In genomic region chr17:63768433-63768832, GRCh38 we compare ENCODE assay signal across 1 cellular context.
A peak's percentile ranks its signal among the peaks of the same experiment; 100 is the strongest.
TF ChIP-seq lines count a peak whose summit lies in the region.

No MANE protein-coding gene starts in this region.

TF ChIP-seq in GM12878, 131 proteins besides CTCF, POLR2A, EP300 and RAD21:
- no peak for TF ChIP-seq DPF2 (IDR thresholded peaks at IDR 0.05)
- TF ChIP-seq SREBF2 (IDR thresholded peaks at IDR 0.05; ENCODE audit: low read length): no peak
- TF ChIP-seq HCFC1 (IDR thresholded peaks at IDR 0.05; ENCODE audit: low read length): no peak
- peak; percentile 46 to 60; a peak in 2 of 4 replicates for TF ChIP-seq BHLHE40 (IDR thresholded peaks at IDR 0.05; ENCODE audit: borderline replicate concordance in 1 of 2, low read depth in 2 of 2, low read length in 1 of 2)
- TF ChIP-seq NR2C1 (IDR thresholded peaks at IDR 0.05): no peak
- TF ChIP-seq BACH1 (IDR thresholded peaks at IDR 0.05; ENCODE audit: borderline replicate concordance): no peak
- no peak for TF ChIP-seq EGR1 (IDR thresholded peaks at IDR 0.05; ENCODE audit: borderline replicate concordance in 1 of 2, low read depth in 2 of 2, low read length in 2 of 2)
- TF ChIP-seq, protein P1, sequence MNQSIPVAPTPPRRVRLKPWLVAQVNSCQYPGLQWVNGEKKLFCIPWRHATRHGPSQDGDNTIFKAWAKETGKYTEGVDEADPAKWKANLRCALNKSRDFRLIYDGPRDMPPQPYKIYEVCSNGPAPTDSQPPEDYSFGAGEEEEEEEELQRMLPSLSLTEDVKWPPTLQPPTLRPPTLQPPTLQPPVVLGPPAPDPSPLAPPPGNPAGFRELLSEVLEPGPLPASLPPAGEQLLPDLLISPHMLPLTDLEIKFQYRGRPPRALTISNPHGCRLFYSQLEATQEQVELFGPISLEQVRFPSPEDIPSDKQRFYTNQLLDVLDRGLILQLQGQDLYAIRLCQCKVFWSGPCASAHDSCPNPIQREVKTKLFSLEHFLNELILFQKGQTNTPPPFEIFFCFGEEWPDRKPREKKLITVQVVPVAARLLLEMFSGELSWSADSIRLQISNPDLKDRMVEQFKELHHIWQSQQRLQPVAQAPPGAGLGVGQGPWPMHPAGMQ (IDR thresholded peaks at IDR 0.05; ENCODE audit: borderline replicate concordance): no peak
